Comparison of ENCODE assay signal across 12 cellular contexts in genomic region chr18:25467226-25468065, GRCh38.
DNase-seq lines count a peak whose midpoint lies in the region; ATAC-seq and TF ChIP-seq lines count a peak whose summit lies in the region.
"Had no signal": no experiment of that assay in that cellular context is flagged by ENCODE, and none has a peak within 500 bp of the region (broad histone marks: within the 10 kb centered on the region; RNA-seq: fewer than 3 reads in every experiment).

No MANE protein-coding gene starts in this region.

- peaks cover 5% of the 10 kb centered on the region for H3K27me3 Mint-ChIP-seq in neural progenitor cell (ENCODE audit: insufficient read depth, low read depth)
- H3K27me3 Mint-ChIP-seq in activated CD8-positive, alpha-beta T cell treated with anti-CD3 and anti-CD28 coated beads for 36 hours: no peaks in the 10 kb centered on the region

- 15 to 36% methylated on average over 5 to 7 of the region's 7 CpGs for WGBS in esophagus squamous epithelium, 2 donors

- H3F3A ChIP-seq in neural progenitor cell (ENCODE audit: low read depth): peaks cover 51% of the 10 kb centered on the region

- H3K4me2 ChIP-seq in BLaER1 (peak overlapping the region; percentile 32; the same call in 1 of the 2 replicates), neural progenitor cell (peak overlapping the region; percentile 69)

- H3K27ac ChIP-seq in BLaER1: no peak overlapping the region
- peak overlapping the region in 3 of 4 donors; percentile 23 to 40 (median 29) for H3K27ac ChIP-seq in esophagus squamous epithelium
- peak overlapping the region; percentile 99 for H3K27ac ChIP-seq in neural progenitor cell

- POLR2A ChIA-PET in activated CD8-positive, alpha-beta T cell treated with anti-CD3 and anti-CD28 coated beads for 36 hours (lab: Charles Lee): no interaction called here

- H3K4me1 ChIP-seq in BLaER1: peaks cover 20% of the 10 kb centered on the region
- peaks cover 0 to 28% (median 3%) of the 10 kb centered on the region in 3 donors for H3K4me1 ChIP-seq in esophagus squamous epithelium
- peaks cover 62% of the 10 kb centered on the region for H3K4me1 ChIP-seq in neural progenitor cell

- H3K36me3 ChIP-seq in BLaER1 (no peaks in the 10 kb centered on the region), esophagus squamous epithelium (no peaks in the 10 kb centered on the region), neural progenitor cell (no peaks in the 10 kb centered on the region)

- peak overlapping the region; percentile 81 for H3K27ac Mint-ChIP-seq in neural progenitor cell
- H3K27ac Mint-ChIP-seq in activated CD8-positive, alpha-beta T cell treated with anti-CD3 and anti-CD28 coated beads for 36 hours: no peak overlapping the region

- H3K9me3 Mint-ChIP-seq in neural progenitor cell: peaks cover 2% of the 10 kb centered on the region
- peaks cover 2% of the 10 kb centered on the region for H3K9me3 Mint-ChIP-seq in activated CD8-positive, alpha-beta T cell treated with anti-CD3 and anti-CD28 coated beads for 36 hours

- ATAC-seq in HG03196 (IDR thresholded peaks at IDR 0.05; ENCODE audit: unreplicated experiment): no peak
- ATAC-seq in activated CD8-positive, alpha-beta T cell treated with anti-CD3 and anti-CD28 coated beads for 36 hours: no peak
- ATAC-seq: Panc1 had no signal

- H3K79me2 ChIP-seq in neural progenitor cell (ENCODE audit: low read depth): no peaks in the 10 kb centered on the region

- H3K27me3 ChIP-seq in BLaER1 (no peaks in the 10 kb centered on the region), esophagus squamous epithelium (no peaks in the 10 kb centered on the region), neural progenitor cell (no peaks in the 10 kb centered on the region)

- H3K4me1 Mint-ChIP-seq in neural progenitor cell: peaks cover 80% of the 10 kb centered on the region
- no peaks in the 10 kb centered on the region for H3K4me1 Mint-ChIP-seq in activated CD8-positive, alpha-beta T cell treated with anti-CD3 and anti-CD28 coated beads for 36 hours (ENCODE audit: low read depth)
- H3K4me1 Mint-ChIP-seq: central memory CD8-positive, alpha-beta T cell had no signal

- peak overlapping the region; percentile 10 for H3K4me3 Mint-ChIP-seq in neural progenitor cell
- no peak overlapping the region for H3K4me3 Mint-ChIP-seq in activated CD8-positive, alpha-beta T cell treated with anti-CD3 and anti-CD28 coated beads for 36 hours
- H3K4me3 Mint-ChIP-seq: central memory CD8-positive, alpha-beta T cell had no signal

- intact Hi-C loops in esophagus squamous epithelium (cut with DNase I): no loop called here
- intact Hi-C loops in activated CD8-positive, alpha-beta T cell treated with anti-CD3 and anti-CD28 coated beads for 36 hours (cut with micrococcal nuclease): no loop called here

- DNase-seq in NCI-H82 (lab: John Stamatoyannopoulos, UW): peak; percentile 74
- no peak for DNase-seq in esophagus squamous epithelium (lab: John Stamatoyannopoulos, UW)
- DNase-seq in neural progenitor cell (ENCODE audit: low spot score): peak; percentile 37
- DNase-seq in activated gamma-delta T cell treated with Interleukin-2 at 50 U/mL for 16 hours: no peak
- DNase-seq in SW480 (ENCODE audit: low spot score): no peak
- DNase-seq in activated CD8-positive, alpha-beta T cell treated with anti-CD3 and anti-CD28 coated beads for 36 hours: no peak
- DNase-seq: activated T-cell treated with anti-CD3 and anti-CD28 coated beads, Interleukin-2, amount 50 U/mL, for 48 hours; NCI-H1417 treated with DMSO at 0.1 percent for 48 hours had no signal

- CTCF ChIA-PET in activated CD8-positive, alpha-beta T cell treated with anti-CD3 and anti-CD28 coated beads for 36 hours (lab: Charles Lee): interaction anchor here (1.0 kb wide), 1 partner anchor 12 kb away, joined by 5 read pairs; no protein-coding TSS in a partner anchor

- H3K4me3 ChIP-seq in BLaER1 (no peak overlapping the region), esophagus squamous epithelium (no peak overlapping the region), neural progenitor cell (no peak overlapping the region)

- no peaks in the 10 kb centered on the region for H3K9me3 ChIP-seq in BLaER1
- no peaks in the 10 kb centered on the region for H3K9me3 ChIP-seq in esophagus squamous epithelium
- H3K9me3 ChIP-seq in neural progenitor cell (ENCODE audit: low read depth): no peaks in the 10 kb centered on the region

- H4K20me1 ChIP-seq in BLaER1: no peaks in the 10 kb centered on the region
- no peaks in the 10 kb centered on the region for H4K20me1 ChIP-seq in neural progenitor cell (ENCODE audit: low read depth)

- H2AFZ ChIP-seq in neural progenitor cell (replicated peaks): no peak overlapping the region

- H3K9ac ChIP-seq in BLaER1 (no peak overlapping the region), neural progenitor cell (no peak overlapping the region)

- TF ChIP-seq CTCF in esophagus squamous epithelium (IDR thresholded peaks at IDR 0.05) (no peak), neural progenitor cell (IDR thresholded peaks at IDR 0.05) (no peak)
- no peak for TF ChIP-seq CTCF in activated CD8-positive, alpha-beta T cell treated with anti-CD3 and anti-CD28 coated beads for 36 hours (IDR thresholded peaks at IDR 0.05)

- H3K36me3 Mint-ChIP-seq in neural progenitor cell: no peaks in the 10 kb centered on the region
- no peaks in the 10 kb centered on the region for H3K36me3 Mint-ChIP-seq in activated CD8-positive, alpha-beta T cell treated with anti-CD3 and anti-CD28 coated beads for 36 hours (ENCODE audit: low read depth)

- no peak for TF ChIP-seq POLR2A in esophagus squamous epithelium (IDR thresholded peaks at IDR 0.05)

Comparison
In these comparisons a context has a peak if more than half of its experiments do, and no peak if none do; other contexts are left out.
1. DNase-seq: peak in NCI-H82 (single experiment) and neural progenitor cell (single experiment); none in esophagus squamous epithelium (single experiment), activated gamma-delta T cell treated with Interleukin-2 at 50 U/mL for 16 hours (single experiment), SW480 (single experiment) and activated CD8-positive, alpha-beta T cell treated with anti-CD3 and anti-CD28 coated beads for 36 hours (single experiment).